In the genomic region with DNA sequence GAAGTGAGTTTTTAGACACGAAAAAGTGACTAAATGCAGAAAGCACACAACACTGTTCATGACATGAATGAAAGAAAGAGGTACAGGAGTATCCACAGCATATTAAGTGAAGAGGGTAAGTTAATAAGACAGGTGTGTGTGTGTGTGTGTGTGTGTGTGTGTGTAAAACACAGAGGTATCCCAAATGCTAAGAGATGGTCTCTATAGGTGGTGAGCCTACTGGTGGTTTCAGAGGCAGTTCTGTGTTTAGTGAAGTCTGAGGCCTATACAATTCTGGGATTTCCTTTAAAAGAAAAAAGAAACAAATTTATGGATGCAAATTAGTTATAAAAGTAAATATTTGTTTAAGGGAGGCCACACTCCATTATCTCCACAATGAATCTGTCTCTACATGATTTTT, we compare ENCODE assay signal across 20 cellular contexts. TPM values are rescaled to one million over a fixed set of nuclear protein-coding genes. Genes with fewer than 3 reads are reported as not detected.
DNase-seq lines count a peak whose midpoint lies in the region; ATAC-seq and TF ChIP-seq lines count a peak whose summit lies in the region.
"Had no signal": no experiment of that assay in that cellular context is flagged by ENCODE, and none has a peak within 500 bp of the region (broad histone marks: within the 10 kb centered on the region; RNA-seq: fewer than 3 reads in every experiment).

No MANE protein-coding gene starts in this region.

- peaks cover 32% of the 10 kb centered on the region for H3K36me3 Mint-ChIP-seq in activated CD4-positive, alpha-beta T cell treated with anti-CD3 and anti-CD28 coated beads, Interleukin-2, amount 10 ng/mL, durations not matched to agents 7 days and 5 days (ENCODE audit: low read depth)
- peaks cover 8% of the 10 kb centered on the region for H3K36me3 Mint-ChIP-seq in central memory CD8-positive, alpha-beta T cell (ENCODE audit: insufficient read depth)
- peaks cover 56% of the 10 kb centered on the region for H3K36me3 Mint-ChIP-seq in stimulated activated effector memory CD8-positive, alpha-beta T cell treated with anti-CD3 and anti-CD28 coated beads, Interleukin-12 subunit alpha, Interleukin-12 subunit beta, amount 100 ng/mL, for 72 hours
- H3K36me3 Mint-ChIP-seq: brain had no signal

- H3K4me3 ChIP-seq in Peyer's patch: peak overlapping the region in 1 of 4 donors; percentile 16
- H3K4me3 ChIP-seq: left ventricle myocardium inferior, SJCRH30 had no signal

- peaks cover 61% of the 10 kb centered on the region for H3K4me1 Mint-ChIP-seq in activated CD4-positive, alpha-beta T cell treated with anti-CD3 and anti-CD28 coated beads, Interleukin-2, amount 10 ng/mL, durations not matched to agents 7 days and 5 days
- H3K4me1 Mint-ChIP-seq in central memory CD8-positive, alpha-beta T cell: peaks cover 73% of the 10 kb centered on the region
- H3K4me1 Mint-ChIP-seq in stimulated activated effector memory CD8-positive, alpha-beta T cell treated with anti-CD3 and anti-CD28 coated beads, Interleukin-12 subunit alpha, Interleukin-12 subunit beta, amount 100 ng/mL, for 72 hours: peaks cover 68% of the 10 kb centered on the region
- H3K4me1 Mint-ChIP-seq: brain had no signal

- no peak for DNase-seq in activated CD4-positive, alpha-beta T cell treated with anti-CD3 and anti-CD28 coated beads, Interleukin-2, amount 10 ng/mL, durations not matched to agents 7 days and 5 days
- no peak for DNase-seq in activated CD4-positive, alpha-beta T cell treated with anti-CD3 and anti-CD28 coated beads, Interleukin-2, amount 50 U/mL, for 1 hour
- DNase-seq in Peyer's patch (no peak), activated gamma-delta T cell treated with Interleukin-2 at 50 U/mL for 16 hours (no peak)
- no peak for DNase-seq in central memory CD8-positive, alpha-beta T cell (ENCODE audit: low spot score in 2 of 2)
- no peak for DNase-seq in stimulated activated effector memory CD8-positive, alpha-beta T cell treated with anti-CD3 and anti-CD28 coated beads, Interleukin-12 subunit alpha, Interleukin-12 subunit beta, amount 100 ng/mL, for 72 hours (ENCODE audit: low spot score in 2 of 2)
- DNase-seq in stimulated activated CD4-positive, alpha-beta T cell treated with anti-CD3 and anti-CD28 coated beads, Interleukin-4, amount 100 ng/mL, for 1 hour: no peak
- DNase-seq: activated effector memory CD4-positive, alpha-beta T cell treated with anti-CD3 and anti-CD28 coated beads, Interleukin-2, amount 50 U/mL, for 16 hours; erythroblast; KBM-7; left ventricle myocardium inferior; NCI-H1048; NCI-H2029 treated with DMSO at 0.1 percent for 48 hours; NCI-H510A; trophoblast cell had no signal

- no peaks in the 10 kb centered on the region for H3K27me3 ChIP-seq in Peyer's patch
- H3K27me3 ChIP-seq: SJCRH30 had no signal

- H3K27me3 Mint-ChIP-seq in activated CD4-positive, alpha-beta T cell treated with anti-CD3 and anti-CD28 coated beads, Interleukin-2, amount 10 ng/mL, durations not matched to agents 7 days and 5 days: no peaks in the 10 kb centered on the region
- no peaks in the 10 kb centered on the region for H3K27me3 Mint-ChIP-seq in central memory CD8-positive, alpha-beta T cell

- CTCF ChIA-PET in activated CD4-positive, alpha-beta T cell treated with anti-CD3 and anti-CD28 coated beads, Interleukin-2, amount 10 ng/mL, durations not matched to agents 7 days and 5 days (lab: Charles Lee): interaction anchor here (1.0 to 1.4 kb wide), 3 partner anchors 9 to 24 kb away, joined by 3 to 4 read pairs (median 3); no protein-coding TSS in a partner anchor

- H3K4me3 Mint-ChIP-seq in activated CD4-positive, alpha-beta T cell treated with anti-CD3 and anti-CD28 coated beads, Interleukin-2, amount 10 ng/mL, durations not matched to agents 7 days and 5 days: peak overlapping the region; percentile 63
- H3K4me3 Mint-ChIP-seq in central memory CD8-positive, alpha-beta T cell: peak overlapping the region; percentile 73
- H3K4me3 Mint-ChIP-seq in stimulated activated effector memory CD8-positive, alpha-beta T cell treated with anti-CD3 and anti-CD28 coated beads, Interleukin-12 subunit alpha, Interleukin-12 subunit beta, amount 100 ng/mL, for 72 hours: peak overlapping the region; percentile 57
- H3K4me3 Mint-ChIP-seq: brain had no signal

- H3K27ac Mint-ChIP-seq in activated CD4-positive, alpha-beta T cell treated with anti-CD3 and anti-CD28 coated beads, Interleukin-2, amount 10 ng/mL, durations not matched to agents 7 days and 5 days: peak overlapping the region; percentile 76
- peak overlapping the region; percentile 87 for H3K27ac Mint-ChIP-seq in central memory CD8-positive, alpha-beta T cell (ENCODE audit: low read depth)
- H3K27ac Mint-ChIP-seq in stimulated activated effector memory CD8-positive, alpha-beta T cell treated with anti-CD3 and anti-CD28 coated beads, Interleukin-12 subunit alpha, Interleukin-12 subunit beta, amount 100 ng/mL, for 72 hours: peak overlapping the region; percentile 85
- H3K27ac Mint-ChIP-seq: brain had no signal

- no peak for TF ChIP-seq POLR2A in Peyer's patch (IDR thresholded peaks at IDR 0.05)

- peak overlapping the region; percentile 28 to 68 (median 48) for H3K27ac ChIP-seq in Peyer's patch
- H3K27ac ChIP-seq: left ventricle myocardium inferior, SJCRH30 had no signal

- no peaks in the 10 kb centered on the region for H3K36me3 ChIP-seq in Peyer's patch
- H3K36me3 ChIP-seq: BLaER1 treated with 17β-estradiol and CSF1 and Interleukin-3, amounts not matched to agents 10 nM and 100 nM; left ventricle myocardium inferior; SJCRH30 had no signal

- TF ChIP-seq CTCF in Peyer's patch (IDR thresholded peaks at IDR 0.05): no peak

- H3K4me1 ChIP-seq in Peyer's patch: no peaks in the 10 kb centered on the region
- H3K4me1 ChIP-seq: left ventricle myocardium inferior, SJCRH30 had no signal

- H3K9me3 ChIP-seq in Peyer's patch: no peaks in the 10 kb centered on the region
- H3K9me3 ChIP-seq: left ventricle myocardium inferior, SJCRH30 had no signal

- POLR2A ChIA-PET in activated CD4-positive, alpha-beta T cell treated with anti-CD3 and anti-CD28 coated beads, Interleukin-2, amount 10 ng/mL, durations not matched to agents 7 days and 5 days (lab: Charles Lee): no interaction called here

- ATAC-seq in central memory CD8-positive, alpha-beta T cell (replicated peaks; ENCODE audit: extremely low read depth, poor library complexity, severe bottlenecking): no peak
- ATAC-seq in stimulated activated effector memory CD8-positive, alpha-beta T cell treated with anti-CD3 and anti-CD28 coated beads, Interleukin-12 subunit alpha, Interleukin-12 subunit beta, amount 100 ng/mL, for 72 hours: no peak
- ATAC-seq in HG03442 (IDR thresholded peaks at IDR 0.05; ENCODE audit: unreplicated experiment): no peak

- peaks cover 25% of the 10 kb centered on the region for H3K9me3 Mint-ChIP-seq in activated CD4-positive, alpha-beta T cell treated with anti-CD3 and anti-CD28 coated beads, Interleukin-2, amount 10 ng/mL, durations not matched to agents 7 days and 5 days
- peaks cover 5% of the 10 kb centered on the region for H3K9me3 Mint-ChIP-seq in central memory CD8-positive, alpha-beta T cell
- peaks cover 2% of the 10 kb centered on the region for H3K9me3 Mint-ChIP-seq in stimulated activated effector memory CD8-positive, alpha-beta T cell treated with anti-CD3 and anti-CD28 coated beads, Interleukin-12 subunit alpha, Interleukin-12 subunit beta, amount 100 ng/mL, for 72 hours

RNA-seq across cellular contexts. Expression of a gene that starts 17.4 kb away (rescaled TPM):
- under 1 TPM; 0.74 to 0.75 TPM for total RNA-seq in activated CD4-positive, alpha-beta T cell treated with anti-CD3 and anti-CD28 coated beads, Interleukin-2, amount 10 ng/mL, durations not matched to agents 7 days and 5 days
- total RNA-seq in Peyer's patch: under 1 TPM in 1 of 4 donors, not detected in 3; 0.88 TPM
- total RNA-seq: H1, left ventricle myocardium inferior had no signal
